ENCODE assay signal across 1 cellular context in genomic region chr7:49037348-49038210, GRCh38.
TF ChIP-seq lines count a peak whose summit lies in the region.

No MANE protein-coding gene starts in this region.

TF ChIP-seq in H1, 55 proteins besides CTCF, POLR2A, EP300 and RAD21 (continued from another document):
- TF ChIP-seq, protein P1, sequence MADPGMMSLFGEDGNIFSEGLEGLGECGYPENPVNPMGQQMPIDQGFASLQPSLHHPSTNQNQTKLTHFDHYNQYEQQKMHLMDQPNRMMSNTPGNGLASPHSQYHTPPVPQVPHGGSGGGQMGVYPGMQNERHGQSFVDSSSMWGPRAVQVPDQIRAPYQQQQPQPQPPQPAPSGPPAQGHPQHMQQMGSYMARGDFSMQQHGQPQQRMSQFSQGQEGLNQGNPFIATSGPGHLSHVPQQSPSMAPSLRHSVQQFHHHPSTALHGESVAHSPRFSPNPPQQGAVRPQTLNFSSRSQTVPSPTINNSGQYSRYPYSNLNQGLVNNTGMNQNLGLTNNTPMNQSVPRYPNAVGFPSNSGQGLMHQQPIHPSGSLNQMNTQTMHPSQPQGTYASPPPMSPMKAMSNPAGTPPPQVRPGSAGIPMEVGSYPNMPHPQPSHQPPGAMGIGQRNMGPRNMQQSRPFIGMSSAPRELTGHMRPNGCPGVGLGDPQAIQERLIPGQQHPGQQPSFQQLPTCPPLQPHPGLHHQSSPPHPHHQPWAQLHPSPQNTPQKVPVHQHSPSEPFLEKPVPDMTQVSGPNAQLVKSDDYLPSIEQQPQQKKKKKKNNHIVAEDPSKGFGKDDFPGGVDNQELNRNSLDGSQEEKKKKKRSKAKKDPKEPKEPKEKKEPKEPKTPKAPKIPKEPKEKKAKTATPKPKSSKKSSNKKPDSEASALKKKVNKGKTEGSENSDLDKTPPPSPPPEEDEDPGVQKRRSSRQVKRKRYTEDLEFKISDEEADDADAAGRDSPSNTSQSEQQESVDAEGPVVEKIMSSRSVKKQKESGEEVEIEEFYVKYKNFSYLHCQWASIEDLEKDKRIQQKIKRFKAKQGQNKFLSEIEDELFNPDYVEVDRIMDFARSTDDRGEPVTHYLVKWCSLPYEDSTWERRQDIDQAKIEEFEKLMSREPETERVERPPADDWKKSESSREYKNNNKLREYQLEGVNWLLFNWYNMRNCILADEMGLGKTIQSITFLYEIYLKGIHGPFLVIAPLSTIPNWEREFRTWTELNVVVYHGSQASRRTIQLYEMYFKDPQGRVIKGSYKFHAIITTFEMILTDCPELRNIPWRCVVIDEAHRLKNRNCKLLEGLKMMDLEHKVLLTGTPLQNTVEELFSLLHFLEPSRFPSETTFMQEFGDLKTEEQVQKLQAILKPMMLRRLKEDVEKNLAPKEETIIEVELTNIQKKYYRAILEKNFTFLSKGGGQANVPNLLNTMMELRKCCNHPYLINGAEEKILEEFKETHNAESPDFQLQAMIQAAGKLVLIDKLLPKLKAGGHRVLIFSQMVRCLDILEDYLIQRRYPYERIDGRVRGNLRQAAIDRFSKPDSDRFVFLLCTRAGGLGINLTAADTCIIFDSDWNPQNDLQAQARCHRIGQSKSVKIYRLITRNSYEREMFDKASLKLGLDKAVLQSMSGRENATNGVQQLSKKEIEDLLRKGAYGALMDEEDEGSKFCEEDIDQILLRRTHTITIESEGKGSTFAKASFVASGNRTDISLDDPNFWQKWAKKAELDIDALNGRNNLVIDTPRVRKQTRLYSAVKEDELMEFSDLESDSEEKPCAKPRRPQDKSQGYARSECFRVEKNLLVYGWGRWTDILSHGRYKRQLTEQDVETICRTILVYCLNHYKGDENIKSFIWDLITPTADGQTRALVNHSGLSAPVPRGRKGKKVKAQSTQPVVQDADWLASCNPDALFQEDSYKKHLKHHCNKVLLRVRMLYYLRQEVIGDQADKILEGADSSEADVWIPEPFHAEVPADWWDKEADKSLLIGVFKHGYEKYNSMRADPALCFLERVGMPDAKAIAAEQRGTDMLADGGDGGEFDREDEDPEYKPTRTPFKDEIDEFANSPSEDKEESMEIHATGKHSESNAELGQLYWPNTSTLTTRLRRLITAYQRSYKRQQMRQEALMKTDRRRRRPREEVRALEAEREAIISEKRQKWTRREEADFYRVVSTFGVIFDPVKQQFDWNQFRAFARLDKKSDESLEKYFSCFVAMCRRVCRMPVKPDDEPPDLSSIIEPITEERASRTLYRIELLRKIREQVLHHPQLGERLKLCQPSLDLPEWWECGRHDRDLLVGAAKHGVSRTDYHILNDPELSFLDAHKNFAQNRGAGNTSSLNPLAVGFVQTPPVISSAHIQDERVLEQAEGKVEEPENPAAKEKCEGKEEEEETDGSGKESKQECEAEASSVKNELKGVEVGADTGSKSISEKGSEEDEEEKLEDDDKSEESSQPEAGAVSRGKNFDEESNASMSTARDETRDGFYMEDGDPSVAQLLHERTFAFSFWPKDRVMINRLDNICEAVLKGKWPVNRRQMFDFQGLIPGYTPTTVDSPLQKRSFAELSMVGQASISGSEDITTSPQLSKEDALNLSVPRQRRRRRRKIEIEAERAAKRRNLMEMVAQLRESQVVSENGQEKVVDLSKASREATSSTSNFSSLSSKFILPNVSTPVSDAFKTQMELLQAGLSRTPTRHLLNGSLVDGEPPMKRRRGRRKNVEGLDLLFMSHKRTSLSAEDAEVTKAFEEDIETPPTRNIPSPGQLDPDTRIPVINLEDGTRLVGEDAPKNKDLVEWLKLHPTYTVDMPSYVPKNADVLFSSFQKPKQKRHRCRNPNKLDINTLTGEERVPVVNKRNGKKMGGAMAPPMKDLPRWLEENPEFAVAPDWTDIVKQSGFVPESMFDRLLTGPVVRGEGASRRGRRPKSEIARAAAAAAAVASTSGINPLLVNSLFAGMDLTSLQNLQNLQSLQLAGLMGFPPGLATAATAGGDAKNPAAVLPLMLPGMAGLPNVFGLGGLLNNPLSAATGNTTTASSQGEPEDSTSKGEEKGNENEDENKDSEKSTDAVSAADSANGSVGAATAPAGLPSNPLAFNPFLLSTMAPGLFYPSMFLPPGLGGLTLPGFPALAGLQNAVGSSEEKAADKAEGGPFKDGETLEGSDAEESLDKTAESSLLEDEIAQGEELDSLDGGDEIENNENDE (IDR thresholded peaks at IDR 0.05; ENCODE audit: insufficient replicate concordance, low read length), result peak; percentile 69
